Comparison of ENCODE assay signal across 2 cellular contexts in the genomic region with DNA sequence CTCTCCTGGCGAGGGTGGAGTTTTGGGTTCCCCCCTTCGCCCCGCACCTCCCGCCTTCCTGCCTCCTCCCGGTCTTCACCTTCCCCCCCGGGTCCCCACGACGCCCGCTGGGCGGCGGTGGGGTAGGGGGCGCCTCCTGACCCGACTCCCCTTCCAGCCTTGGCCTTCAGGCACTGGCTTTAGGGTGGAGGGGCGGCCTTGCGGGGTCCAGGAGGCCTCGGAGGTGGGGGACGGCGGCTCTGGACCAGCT.
TF ChIP-seq lines count a peak whose summit lies in the region.

No MANE protein-coding gene starts in this region.

TF ChIP-seq in SK-N-SH, 30 proteins besides CTCF, POLR2A, EP300 and RAD21 (continued from another document):
- TF ChIP-seq SMC3 (IDR thresholded peaks at IDR 0.05; ENCODE audit: low read depth, low read length) (no peak), TAF1 (IDR thresholded peaks at IDR 0.05; ENCODE audit: borderline replicate concordance, low read depth, low read length) (no peak), NFIC (IDR thresholded peaks at IDR 0.05; ENCODE audit: borderline replicate concordance) (no peak), RFX5 (IDR thresholded peaks at IDR 0.05; ENCODE audit: low read length) (no peak), TEAD4 (IDR thresholded peaks at IDR 0.05; ENCODE audit: borderline replicate concordance, insufficient read depth) (no peak), POLR2AphosphoS5 (IDR thresholded peaks at IDR 0.05; ENCODE audit: low read depth, low read length) (no peak)
- TF ChIP-seq, protein P1, sequence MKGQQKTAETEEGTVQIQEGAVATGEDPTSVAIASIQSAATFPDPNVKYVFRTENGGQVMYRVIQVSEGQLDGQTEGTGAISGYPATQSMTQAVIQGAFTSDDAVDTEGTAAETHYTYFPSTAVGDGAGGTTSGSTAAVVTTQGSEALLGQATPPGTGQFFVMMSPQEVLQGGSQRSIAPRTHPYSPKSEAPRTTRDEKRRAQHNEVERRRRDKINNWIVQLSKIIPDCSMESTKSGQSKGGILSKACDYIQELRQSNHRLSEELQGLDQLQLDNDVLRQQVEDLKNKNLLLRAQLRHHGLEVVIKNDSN (IDR thresholded peaks at IDR 0.05; ENCODE audit: borderline replicate concordance, low read depth), result no peak
- TF ChIP-seq, protein P2, sequence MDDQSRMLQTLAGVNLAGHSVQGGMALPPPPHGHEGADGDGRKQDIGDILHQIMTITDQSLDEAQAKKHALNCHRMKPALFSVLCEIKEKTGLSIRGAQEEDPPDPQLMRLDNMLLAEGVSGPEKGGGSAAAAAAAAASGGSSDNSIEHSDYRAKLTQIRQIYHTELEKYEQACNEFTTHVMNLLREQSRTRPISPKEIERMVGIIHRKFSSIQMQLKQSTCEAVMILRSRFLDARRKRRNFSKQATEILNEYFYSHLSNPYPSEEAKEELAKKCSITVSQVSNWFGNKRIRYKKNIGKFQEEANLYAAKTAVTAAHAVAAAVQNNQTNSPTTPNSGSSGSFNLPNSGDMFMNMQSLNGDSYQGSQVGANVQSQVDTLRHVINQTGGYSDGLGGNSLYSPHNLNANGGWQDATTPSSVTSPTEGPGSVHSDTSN (IDR thresholded peaks at IDR 0.05), result no peak
- TF ChIP-seq, protein P3, sequence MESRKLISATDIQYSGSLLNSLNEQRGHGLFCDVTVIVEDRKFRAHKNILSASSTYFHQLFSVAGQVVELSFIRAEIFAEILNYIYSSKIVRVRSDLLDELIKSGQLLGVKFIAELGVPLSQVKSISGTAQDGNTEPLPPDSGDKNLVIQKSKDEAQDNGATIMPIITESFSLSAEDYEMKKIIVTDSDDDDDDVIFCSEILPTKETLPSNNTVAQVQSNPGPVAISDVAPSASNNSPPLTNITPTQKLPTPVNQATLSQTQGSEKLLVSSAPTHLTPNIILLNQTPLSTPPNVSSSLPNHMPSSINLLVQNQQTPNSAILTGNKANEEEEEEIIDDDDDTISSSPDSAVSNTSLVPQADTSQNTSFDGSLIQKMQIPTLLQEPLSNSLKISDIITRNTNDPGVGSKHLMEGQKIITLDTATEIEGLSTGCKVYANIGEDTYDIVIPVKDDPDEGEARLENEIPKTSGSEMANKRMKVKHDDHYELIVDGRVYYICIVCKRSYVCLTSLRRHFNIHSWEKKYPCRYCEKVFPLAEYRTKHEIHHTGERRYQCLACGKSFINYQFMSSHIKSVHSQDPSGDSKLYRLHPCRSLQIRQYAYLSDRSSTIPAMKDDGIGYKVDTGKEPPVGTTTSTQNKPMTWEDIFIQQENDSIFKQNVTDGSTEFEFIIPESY (IDR thresholded peaks at IDR 0.05; ENCODE audit: borderline replicate concordance, low read depth), result no peak
- TF ChIP-seq, protein P4, sequence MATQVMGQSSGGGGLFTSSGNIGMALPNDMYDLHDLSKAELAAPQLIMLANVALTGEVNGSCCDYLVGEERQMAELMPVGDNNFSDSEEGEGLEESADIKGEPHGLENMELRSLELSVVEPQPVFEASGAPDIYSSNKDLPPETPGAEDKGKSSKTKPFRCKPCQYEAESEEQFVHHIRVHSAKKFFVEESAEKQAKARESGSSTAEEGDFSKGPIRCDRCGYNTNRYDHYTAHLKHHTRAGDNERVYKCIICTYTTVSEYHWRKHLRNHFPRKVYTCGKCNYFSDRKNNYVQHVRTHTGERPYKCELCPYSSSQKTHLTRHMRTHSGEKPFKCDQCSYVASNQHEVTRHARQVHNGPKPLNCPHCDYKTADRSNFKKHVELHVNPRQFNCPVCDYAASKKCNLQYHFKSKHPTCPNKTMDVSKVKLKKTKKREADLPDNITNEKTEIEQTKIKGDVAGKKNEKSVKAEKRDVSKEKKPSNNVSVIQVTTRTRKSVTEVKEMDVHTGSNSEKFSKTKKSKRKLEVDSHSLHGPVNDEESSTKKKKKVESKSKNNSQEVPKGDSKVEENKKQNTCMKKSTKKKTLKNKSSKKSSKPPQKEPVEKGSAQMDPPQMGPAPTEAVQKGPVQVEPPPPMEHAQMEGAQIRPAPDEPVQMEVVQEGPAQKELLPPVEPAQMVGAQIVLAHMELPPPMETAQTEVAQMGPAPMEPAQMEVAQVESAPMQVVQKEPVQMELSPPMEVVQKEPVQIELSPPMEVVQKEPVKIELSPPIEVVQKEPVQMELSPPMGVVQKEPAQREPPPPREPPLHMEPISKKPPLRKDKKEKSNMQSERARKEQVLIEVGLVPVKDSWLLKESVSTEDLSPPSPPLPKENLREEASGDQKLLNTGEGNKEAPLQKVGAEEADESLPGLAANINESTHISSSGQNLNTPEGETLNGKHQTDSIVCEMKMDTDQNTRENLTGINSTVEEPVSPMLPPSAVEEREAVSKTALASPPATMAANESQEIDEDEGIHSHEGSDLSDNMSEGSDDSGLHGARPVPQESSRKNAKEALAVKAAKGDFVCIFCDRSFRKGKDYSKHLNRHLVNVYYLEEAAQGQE (IDR thresholded peaks at IDR 0.05; ENCODE audit: low read depth, low read length), result no peak
- TF ChIP-seq, protein P5, sequence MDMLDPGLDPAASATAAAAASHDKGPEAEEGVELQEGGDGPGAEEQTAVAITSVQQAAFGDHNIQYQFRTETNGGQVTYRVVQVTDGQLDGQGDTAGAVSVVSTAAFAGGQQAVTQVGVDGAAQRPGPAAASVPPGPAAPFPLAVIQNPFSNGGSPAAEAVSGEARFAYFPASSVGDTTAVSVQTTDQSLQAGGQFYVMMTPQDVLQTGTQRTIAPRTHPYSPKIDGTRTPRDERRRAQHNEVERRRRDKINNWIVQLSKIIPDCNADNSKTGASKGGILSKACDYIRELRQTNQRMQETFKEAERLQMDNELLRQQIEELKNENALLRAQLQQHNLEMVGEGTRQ (IDR thresholded peaks at IDR 0.05; ENCODE audit: borderline replicate concordance, low read depth, low read length), result no peak

TF ChIP-seq in SK-N-SH treated with all-trans-retinoic acid at 6 μM for 48 hours, 23 proteins besides CTCF, POLR2A, EP300 and RAD21 (continued from another document):
- TF ChIP-seq PPARA (CRISPR knock-in tag; IDR thresholded peaks at IDR 0.05; ENCODE audit: borderline replicate concordance), result no peak
- no peak for TF ChIP-seq POU6F1 (CRISPR knock-in tag; IDR thresholded peaks at IDR 0.05; ENCODE audit: borderline replicate concordance, low read depth)
- no peak for TF ChIP-seq OSR1 (CRISPR knock-in tag; IDR thresholded peaks at IDR 0.05)
- no peak for TF ChIP-seq CREB5 (CRISPR knock-in tag; IDR thresholded peaks at IDR 0.05; ENCODE audit: low read depth)
- TF ChIP-seq ZNF8 (CRISPR knock-in tag; IDR thresholded peaks at IDR 0.05), result no peak
- TF ChIP-seq ZFP30 (CRISPR knock-in tag; IDR thresholded peaks at IDR 0.05), result no peak
- no peak for TF ChIP-seq RARB (CRISPR knock-in tag; IDR thresholded peaks at IDR 0.05)
